In genomic region chr2:171348056-171348455, GRCh38 we compare ENCODE assay signal across 14 cellular contexts.
DNase-seq lines count a peak whose midpoint lies in the region; ATAC-seq and TF ChIP-seq lines count a peak whose summit lies in the region.
"Had no signal": no experiment of that assay in that cellular context is flagged by ENCODE, and none has a peak within 500 bp of the region (broad histone marks: within the 10 kb centered on the region; RNA-seq: fewer than 3 reads in every experiment).

No MANE protein-coding gene starts in this region.

- H3K9me3 ChIP-seq in prostate gland: no peaks in the 10 kb centered on the region
- H3K9me3 ChIP-seq: gastrocnemius medialis, uterus had no signal

- TF ChIP-seq POLR2A in prostate gland (IDR thresholded peaks at IDR 0.05): no peak

- ATAC-seq in HG03342 (IDR thresholded peaks at IDR 0.05; ENCODE audit: unreplicated experiment): peak; percentile 18
- no peak for ATAC-seq in activated naive CD8-positive, alpha-beta T cell treated with anti-CD3 and anti-CD28 coated beads, Interleukin-2, amount 50 U/mL, for 24 hours
- ATAC-seq in HG03135 (IDR thresholded peaks at IDR 0.05; ENCODE audit: unreplicated experiment): no peak
- ATAC-seq in GM21737 (IDR thresholded peaks at IDR 0.05; ENCODE audit: unreplicated experiment): no peak
- no peak for ATAC-seq in HG02885 (IDR thresholded peaks at IDR 0.05; ENCODE audit: poor library complexity, unreplicated experiment)

- WGBS in prostate gland: 45% methylated on average over 1 of the region's 1 CpG

- intact Hi-C loops in prostate gland (cut with DNase I): loop anchor here (5.0 kb wide), 1 partner anchor 69 kb away; no protein-coding TSS in a partner anchor

- no peak overlapping the region for H3K4me3 ChIP-seq in prostate gland
- H3K4me3 ChIP-seq: gastrocnemius medialis, uterus had no signal

- H3K36me3 Mint-ChIP-seq in activated naive CD8-positive, alpha-beta T cell treated with anti-CD3 and anti-CD28 coated beads, Interleukin-2, amount 50 U/mL, for 24 hours (ENCODE audit: low read depth): peaks cover 5% of the 10 kb centered on the region

- no peaks in the 10 kb centered on the region for H3K27me3 ChIP-seq in prostate gland (replicated peaks; ENCODE audit: insufficient read depth)
- H3K27me3 ChIP-seq: gastrocnemius medialis, uterus had no signal

- H3K4me1 ChIP-seq in prostate gland (replicated peaks): peaks cover 8% of the 10 kb centered on the region
- H3K4me1 ChIP-seq: uterus had no signal

- no peak for DNase-seq in activated naive CD8-positive, alpha-beta T cell treated with anti-CD3 and anti-CD28 coated beads, Interleukin-2, amount 50 U/mL, for 24 hours
- no peak for DNase-seq in prostate gland (ENCODE audit: low spot score)
- DNase-seq: activated naive CD4-positive, alpha-beta T cell treated with Interleukin-2 at 50 U/mL for 16 hours; CD4-positive, alpha-beta memory T cell; endodermal cell; KBM-7; NCI-H1694; uterus had no signal

- H3K36me3 ChIP-seq in prostate gland: no peaks in the 10 kb centered on the region
- H3K36me3 ChIP-seq: gastrocnemius medialis, uterus had no signal

- no peak overlapping the region for H3K4me3 Mint-ChIP-seq in activated naive CD8-positive, alpha-beta T cell treated with anti-CD3 and anti-CD28 coated beads, Interleukin-2, amount 50 U/mL, for 24 hours
- H3K4me3 Mint-ChIP-seq: CD4-positive, alpha-beta memory T cell; endodermal cell had no signal

- H3K27ac ChIP-seq in C4-2B: peak overlapping the region; percentile 79; the same call in 1 of the 2 replicates
- H3K27ac ChIP-seq in prostate gland: peak overlapping the region; percentile 36 to 49
- H3K27ac ChIP-seq: uterus had no signal

- peaks cover 32% of the 10 kb centered on the region for H3K4me1 Mint-ChIP-seq in activated naive CD8-positive, alpha-beta T cell treated with anti-CD3 and anti-CD28 coated beads, Interleukin-2, amount 50 U/mL, for 24 hours

- H3K27me3 Mint-ChIP-seq in activated naive CD8-positive, alpha-beta T cell treated with anti-CD3 and anti-CD28 coated beads, Interleukin-2, amount 50 U/mL, for 24 hours: no peaks in the 10 kb centered on the region
- H3K27me3 Mint-ChIP-seq: CD4-positive, alpha-beta memory T cell had no signal

- H3K9me3 Mint-ChIP-seq in activated naive CD8-positive, alpha-beta T cell treated with anti-CD3 and anti-CD28 coated beads, Interleukin-2, amount 50 U/mL, for 24 hours: peaks cover 4% of the 10 kb centered on the region

- H3K27ac Mint-ChIP-seq in activated naive CD8-positive, alpha-beta T cell treated with anti-CD3 and anti-CD28 coated beads, Interleukin-2, amount 50 U/mL, for 24 hours: peak overlapping the region; percentile 70
- H3K27ac Mint-ChIP-seq: endodermal cell had no signal

- TF ChIP-seq CTCF in C4-2B (conservative IDR thresholded peaks at IDR 0.05): no peak
- no peak for TF ChIP-seq CTCF in prostate gland (IDR thresholded peaks at IDR 0.05)
